1 cellular context compared by ENCODE assay signal in genomic region chr22:33130473-33130872, GRCh38.
TF ChIP-seq lines count a peak whose summit lies in the region.

No MANE protein-coding gene starts in this region.

TF ChIP-seq in HepG2, 621 proteins besides CTCF, POLR2A, EP300 and RAD21 (continued from another document and continues in another):
- no peak for TF ChIP-seq RBFOX2 (IDR thresholded peaks at IDR 0.05; ENCODE audit: low read depth, low read length)
- TF ChIP-seq ETV5 (CRISPR knock-in tag; IDR thresholded peaks at IDR 0.05; ENCODE audit: borderline replicate concordance): no peak; the same call in 1 of the 2 replicates
- TF ChIP-seq CREBL2 (CRISPR knock-in tag; IDR thresholded peaks at IDR 0.05; ENCODE audit: borderline replicate concordance): no peak
- 0 out of 2 replicates have a peak, but pooled peaks have one; percentile 29 for TF ChIP-seq ESRRA (CRISPR knock-in tag; IDR thresholded peaks at IDR 0.05; ENCODE audit: low read depth)
- peak; percentile 61 for TF ChIP-seq SKIL (CRISPR knock-in tag; IDR thresholded peaks at IDR 0.05; ENCODE audit: borderline replicate concordance)
- TF ChIP-seq ZFY (CRISPR knock-in tag; IDR thresholded peaks at IDR 0.05): no peak
- no peak for TF ChIP-seq ELF3 (CRISPR knock-in tag; IDR thresholded peaks at IDR 0.05)
- no peak for TF ChIP-seq ZNF17 (CRISPR knock-in tag; IDR thresholded peaks at IDR 0.05)
- TF ChIP-seq MEIS1 (CRISPR knock-in tag; IDR thresholded peaks at IDR 0.05; ENCODE audit: borderline replicate concordance): no peak
- no peak for TF ChIP-seq ZNF550 (CRISPR knock-in tag; IDR thresholded peaks at IDR 0.05; ENCODE audit: borderline replicate concordance)
- TF ChIP-seq ZNF318 (CRISPR knock-in tag; IDR thresholded peaks at IDR 0.05): no peak
- TF ChIP-seq ZNF549 (CRISPR knock-in tag; IDR thresholded peaks at IDR 0.05): no peak
- TF ChIP-seq ZNF205 (CRISPR knock-in tag; IDR thresholded peaks at IDR 0.05): no peak
- TF ChIP-seq NFE2 (CRISPR knock-in tag; IDR thresholded peaks at IDR 0.05): no peak
- TF ChIP-seq FOXK2 (IDR thresholded peaks at IDR 0.05): no peak
- no peak for TF ChIP-seq ZNF263 (CRISPR knock-in tag; IDR thresholded peaks at IDR 0.05)
- no peak for TF ChIP-seq THAP9 (CRISPR knock-in tag; IDR thresholded peaks at IDR 0.05; ENCODE audit: borderline replicate concordance)
- TF ChIP-seq ZNF576 (CRISPR knock-in tag; IDR thresholded peaks at IDR 0.05): no peak
- TF ChIP-seq ZNF589 (CRISPR knock-in tag; conservative IDR thresholded peaks at IDR 0.05): no peak
- TF ChIP-seq RARA (CRISPR knock-in tag; IDR thresholded peaks at IDR 0.05): peak; percentile 99
- no peak for TF ChIP-seq KDM4B (CRISPR knock-in tag; IDR thresholded peaks at IDR 0.05)
- no peak for TF ChIP-seq ZNF354B (CRISPR knock-in tag; IDR thresholded peaks at IDR 0.05)
- no peak for TF ChIP-seq SRSF4 (IDR thresholded peaks at IDR 0.05; ENCODE audit: low read depth, low read length, poor library complexity, severe bottlenecking)
- TF ChIP-seq UBTF (CRISPR knock-in tag; IDR thresholded peaks at IDR 0.05): no peak
- TF ChIP-seq CEBPZ (IDR thresholded peaks at IDR 0.05; ENCODE audit: low read length): no peak
- no peak for TF ChIP-seq MAFG (CRISPR knock-in tag; IDR thresholded peaks at IDR 0.05)
- TF ChIP-seq ZBTB21 (CRISPR knock-in tag; IDR thresholded peaks at IDR 0.05): no peak
- no peak for TF ChIP-seq MXI1 (IDR thresholded peaks at IDR 0.05; ENCODE audit: borderline replicate concordance, low read depth, low read length)
- TF ChIP-seq FOSL2 (CRISPR knock-in tag; IDR thresholded peaks at IDR 0.05): no peak; the same call in 1 of the 2 replicates
- no peak for TF ChIP-seq CAMTA2 (CRISPR knock-in tag; IDR thresholded peaks at IDR 0.05; ENCODE audit: borderline replicate concordance)
- TF ChIP-seq GABPA (IDR thresholded peaks at IDR 0.05; ENCODE audit: low read depth, low read length): no peak
- TF ChIP-seq GABPA (CRISPR knock-in tag; IDR thresholded peaks at IDR 0.05; ENCODE audit: low read depth): no peak
- TF ChIP-seq ZNF629 (CRISPR knock-in tag; conservative IDR thresholded peaks at IDR 0.05): peak; percentile 42; the same call in 1 of the 2 replicates
- no peak for TF ChIP-seq ZNF431 (CRISPR knock-in tag; IDR thresholded peaks at IDR 0.05; ENCODE audit: borderline replicate concordance, low read depth)
- TF ChIP-seq NFKBIZ (CRISPR knock-in tag; IDR thresholded peaks at IDR 0.05): 0 out of 2 replicates have a peak, but pooled peaks have one; percentile 48
- TF ChIP-seq ZNF569 (CRISPR knock-in tag; IDR thresholded peaks at IDR 0.05; ENCODE audit: borderline replicate concordance): no peak
- TF ChIP-seq GFI1 (CRISPR knock-in tag; IDR thresholded peaks at IDR 0.05; ENCODE audit: borderline replicate concordance): peak; percentile 98
- TF ChIP-seq ZMYM3 (CRISPR knock-in tag; IDR thresholded peaks at IDR 0.05): no peak
- no peak for TF ChIP-seq SATB2 (CRISPR knock-in tag; IDR thresholded peaks at IDR 0.05)
- no peak for TF ChIP-seq TMF1 (CRISPR knock-in tag; IDR thresholded peaks at IDR 0.05; ENCODE audit: low read depth)
- TF ChIP-seq KDM3A (CRISPR knock-in tag; IDR thresholded peaks at IDR 0.05; ENCODE audit: low read depth): no peak
- peak; percentile 91; the same call in 1 of the 2 replicates for TF ChIP-seq RXRA (CRISPR knock-in tag; IDR thresholded peaks at IDR 0.05)
- peak; percentile 97 for TF ChIP-seq HMG20A (CRISPR knock-in tag; IDR thresholded peaks at IDR 0.05; ENCODE audit: borderline replicate concordance)
